Comparison of ENCODE assay signal across 16 cellular contexts in genomic region chr1:27307851-27308598, GRCh38. TPM values are rescaled to one million over a fixed set of nuclear protein-coding genes. Genes with fewer than 3 reads are reported as not detected.
A peak's percentile ranks its signal among the peaks of the same experiment; 100 is the strongest.
DNase-seq lines count a peak whose midpoint lies in the region; ATAC-seq and TF ChIP-seq lines count a peak whose summit lies in the region.
"Had no signal": no experiment of that assay in that cellular context is flagged by ENCODE, and none has a peak within 500 bp of the region (broad histone marks: within the 10 kb centered on the region; RNA-seq: fewer than 3 reads in every experiment).

No MANE protein-coding gene starts in this region.

- no peak overlapping the region for H4K8ac ChIP-seq in mesenchymal stem cell (ENCODE audit: low read length)

- H2BK120ac ChIP-seq in mesenchymal stem cell (ENCODE audit: low read depth, low read length), result no peak overlapping the region

- DNase-seq in D341Med (ENCODE audit: low spot score) (peak; percentile 48), NCI-H69 (lab: John Stamatoyannopoulos, UW) (peak; percentile 62), mesenchymal stem cell (no peak), OCI-M1 (lab: John Stamatoyannopoulos, UW) (no peak), mammary epithelial cell (no peak)
- no peak for DNase-seq in activated T-cell treated with anti-CD3 and anti-CD28 coated beads, Interleukin-2, amount 50 U/mL, for 48 hours
- DNase-seq: activated CD4-positive, alpha-beta T cell treated with anti-CD3 and anti-CD28 coated beads, Interleukin-2, amount 50 U/mL, for 4 hours; activated T-cell treated with anti-CD3 and anti-CD28 coated beads, Interleukin-2, amount 50 U/mL, for 4 hours; MG63; midbrain; NCI-H446; stimulated activated CD4-positive, alpha-beta T cell treated with anti-CD3 and anti-CD28 coated beads, Interleukin-4, amount 100 ng/mL, for 1 hour had no signal

- ATAC-seq in HG03432 (IDR thresholded peaks at IDR 0.05; ENCODE audit: unreplicated experiment), result no peak
- ATAC-seq: activated T-cell treated with anti-CD3 and anti-CD28 coated beads, Interleukin-2, amount 50 U/mL, for 4 hours had no signal

- H4K20me1 ChIP-seq in mammary epithelial cell (ENCODE audit: insufficient read depth, low read length), result no peaks in the 10 kb centered on the region

- H2BK5ac ChIP-seq in mesenchymal stem cell (ENCODE audit: low read depth, low read length, poor library complexity, severe bottlenecking), result no peak overlapping the region

- no peak overlapping the region for H3K4me3 ChIP-seq in HUES64 (ENCODE audit: low read length)
- no peak overlapping the region for H3K4me3 ChIP-seq in mesenchymal stem cell (ENCODE audit: insufficient read depth in 1 of 2, low read depth in 1 of 2, low read length in 2 of 2)
- H3K4me3 ChIP-seq in mammary epithelial cell (replicated peaks in 1 of 3; ENCODE audit: insufficient read depth in 1 of 3, low read depth in 2 of 3, low read length in 3 of 3), result no peak overlapping the region
- H3K4me3 ChIP-seq: esophagus muscularis mucosa, MG63, suprapubic skin had no signal

- H3K36me3 ChIP-seq in HUES64 (ENCODE audit: insufficient read depth, low read length) (no peaks in the 10 kb centered on the region), mesenchymal stem cell (ENCODE audit: control insufficient read depth in 1 of 2, insufficient read depth in 2 of 2, low read depth in 1 of 2, low read length in 2 of 2) (peaks cover 29 to 31% of the 10 kb centered on the region in 2 experiments), mammary epithelial cell (ENCODE audit: insufficient read depth, low read length) (no peaks in the 10 kb centered on the region)
- H3K36me3 ChIP-seq: MG63 had no signal

- H3K9ac ChIP-seq in HUES64 (ENCODE audit: low read depth, low read length), result peak overlapping the region; percentile 21; the same call in 1 of the 2 replicates
- H3K9ac ChIP-seq in mesenchymal stem cell (ENCODE audit: low read length), result no peak overlapping the region
- H3K9ac ChIP-seq in mammary epithelial cell (ENCODE audit: insufficient read depth, low read length), result no peak overlapping the region

- no peak overlapping the region for H3K4ac ChIP-seq in mesenchymal stem cell (ENCODE audit: low read depth in 1 of 2, low read length in 2 of 2)

- no peak overlapping the region for H4K91ac ChIP-seq in mesenchymal stem cell (ENCODE audit: low read length)

- in situ Hi-C loops in mammary epithelial cell (cut with MboI; ENCODE audit: low sequenced_read_pairs in 2 of 2), result no loop called here

- 59% methylated on average over 6 of the region's 6 CpGs for WGBS in HUES64
- WGBS in mesenchymal stem cell, result 64% methylated on average over 4 of the region's 6 CpGs
- WGBS in mammary epithelial cell (ENCODE audit: low coverage, missing lambda C conversion rate), result 96% methylated on average over 5 of the region's 6 CpGs

- H3K18ac ChIP-seq in mesenchymal stem cell (ENCODE audit: low read depth in 1 of 2, low read length in 2 of 2), result no peak overlapping the region

- no peak overlapping the region for H3K4me2 ChIP-seq in mesenchymal stem cell (ENCODE audit: low read length, poor library complexity, severe bottlenecking)
- no peak overlapping the region for H3K4me2 ChIP-seq in mammary epithelial cell (ENCODE audit: insufficient read depth, low read depth, low read length)

- no peak overlapping the region for H3K14ac ChIP-seq in mesenchymal stem cell (ENCODE audit: low read length in 2 of 2)

- dilution Hi-C loops in mammary epithelial cell (cut with HindIII; ENCODE audit: low sequenced_read_pairs), result no loop called here

- H2AFZ ChIP-seq in mesenchymal stem cell (ENCODE audit: low read depth, low read length) (no peak overlapping the region), mammary epithelial cell (ENCODE audit: low read depth, low read length) (no peak overlapping the region)

- no peaks in the 10 kb centered on the region for H3K79me2 ChIP-seq in mammary epithelial cell (ENCODE audit: insufficient read depth, low read length)

- no TSS peak for BruUV-seq in mammary epithelial cell (replicated peaks; lab: Mats Ljungman, UMichigan)

- H2BK12ac ChIP-seq in mesenchymal stem cell (ENCODE audit: low read length in 2 of 2), result no peak overlapping the region

- no peak overlapping the region for H2BK15ac ChIP-seq in mesenchymal stem cell (ENCODE audit: low read depth, poor library complexity, severe bottlenecking)

- TF ChIP-seq CTCF in mammary epithelial cell (conservative IDR thresholded peaks at IDR 0.05 in 1 of 2, IDR thresholded peaks at IDR 0.05 in 1 of 2; ENCODE audit: extremely low read depth in 1 of 2, insufficient read depth in 1 of 2, low read depth in 1 of 2, low read length in 2 of 2), result no peak

- intact Hi-C loops in mammary epithelial cell (cut with micrococcal nuclease), result no loop called here

- peak overlapping the region; percentile 84 for H3K27ac ChIP-seq in HUES64 (ENCODE audit: low read depth, low read length)
- no peak overlapping the region for H3K27ac ChIP-seq in mesenchymal stem cell (ENCODE audit: low read length, poor library complexity, severe bottlenecking)
- H3K27ac ChIP-seq in mammary epithelial cell (ENCODE audit: insufficient read depth, low read depth, low read length), result no peak overlapping the region
- H3K27ac ChIP-seq: esophagus muscularis mucosa, suprapubic skin had no signal

- H3K79me1 ChIP-seq in mesenchymal stem cell (replicated peaks; ENCODE audit: low read length, poor library complexity, severe bottlenecking), result peaks cover 3% of the 10 kb centered on the region

- CTCF ChIA-PET in mammary epithelial cell (lab: Charles Lee; ENCODE audit: low non-redundant PET), result no interaction called here

- H3K23ac ChIP-seq in mesenchymal stem cell (ENCODE audit: low read length in 2 of 2), result no peak overlapping the region

- peaks cover 20% of the 10 kb centered on the region for H3K4me1 ChIP-seq in HUES64 (ENCODE audit: insufficient read depth, low read length)
- peaks cover 17% of the 10 kb centered on the region for H3K4me1 ChIP-seq in mesenchymal stem cell (ENCODE audit: control insufficient read depth, insufficient read depth, low read depth, low read length)
- no peaks in the 10 kb centered on the region for H3K4me1 ChIP-seq in mammary epithelial cell (ENCODE audit: insufficient read depth, low read length)
- H3K4me1 ChIP-seq: esophagus muscularis mucosa, suprapubic skin had no signal

- H3K9me3 ChIP-seq in HUES64 (ENCODE audit: insufficient read depth, low read depth, low read length) (no peaks in the 10 kb centered on the region), mesenchymal stem cell (ENCODE audit: control insufficient read depth, low read length) (no peaks in the 10 kb centered on the region), mammary epithelial cell (replicated peaks; ENCODE audit: insufficient read depth, low read length) (no peaks in the 10 kb centered on the region)
- H3K9me3 ChIP-seq: esophagus muscularis mucosa, MG63, suprapubic skin had no signal

- H3K27me3 ChIP-seq in HUES64 (ENCODE audit: insufficient read depth, low read length) (no peaks in the 10 kb centered on the region), mesenchymal stem cell (ENCODE audit: control insufficient read depth in 1 of 2, insufficient read depth in 1 of 2, low read length in 2 of 2) (no peaks in the 10 kb centered on the region), mammary epithelial cell (ENCODE audit: insufficient read depth, low read length) (no peaks in the 10 kb centered on the region)
- H3K27me3 ChIP-seq: esophagus muscularis mucosa, MG63, suprapubic skin had no signal

- H2AK5ac ChIP-seq in mesenchymal stem cell (ENCODE audit: low read length, severe bottlenecking), result peak overlapping the region; percentile 10

RNA-seq across cellular contexts. Expression of gene TMEM222, which starts 13.9 kb away (rescaled TPM):
- 22.8 TPM for polyA plus RNA-seq in HUES64 (2013, experiment 1 of 2)
- 19.4 TPM for polyA plus RNA-seq in HUES64 (2013, experiment 2 of 2)
- polyA plus RNA-seq in mesenchymal stem cell (2013, experiment 1 of 2), result 37.1 TPM
- 36.1 TPM for polyA plus RNA-seq in mesenchymal stem cell (2013, experiment 2 of 2)
- total RNA-seq in mammary epithelial cell, result 10 to 100 TPM; 23.0 to 39.9 TPM
- 50.2 TPM for polyA plus RNA-seq in mammary epithelial cell
- polyA minus RNA-seq in mammary epithelial cell, result 32.0 TPM

RNA-seq across cellular contexts. Expression of gene SYTL1, which starts 33.8 kb away (rescaled TPM):
- polyA plus RNA-seq in HUES64 (2013, experiment 1 of 2), result 5.5 TPM
- polyA plus RNA-seq in HUES64 (2013, experiment 2 of 2), result 5.3 TPM
- 0.39 TPM for polyA plus RNA-seq in mesenchymal stem cell (2013, experiment 1 of 2)
- polyA plus RNA-seq in mesenchymal stem cell (2013, experiment 2 of 2), result 0.59 TPM
- 10 to 100 TPM; 63.3 to 91.8 TPM for total RNA-seq in mammary epithelial cell
- polyA plus RNA-seq in mammary epithelial cell, result 33.0 TPM
- polyA minus RNA-seq in mammary epithelial cell, result 14.8 TPM

RNA-seq across cellular contexts. Expression of gene MAP3K6, which starts 58.7 kb away (rescaled TPM):
- polyA plus RNA-seq in HUES64 (2013, experiment 1 of 2), result 4.5 TPM
- polyA plus RNA-seq in HUES64 (2013, experiment 2 of 2), result 9.9 TPM
- 27.2 TPM for polyA plus RNA-seq in mesenchymal stem cell (2013, experiment 1 of 2)
- polyA plus RNA-seq in mesenchymal stem cell (2013, experiment 2 of 2), result 28.1 TPM
- total RNA-seq in mammary epithelial cell, result 10 to 100 TPM; 38.8 to 46.1 TPM
- polyA plus RNA-seq in mammary epithelial cell, result 22.5 TPM
- polyA minus RNA-seq in mammary epithelial cell, result 20.7 TPM

Comparison
In these comparisons a context has a peak if more than half of its experiments do, and no peak if none do; other contexts are left out.
1. DNase-seq: peak in D341Med (single experiment) and NCI-H69 (single experiment); none in mesenchymal stem cell (single experiment), OCI-M1 (single experiment), mammary epithelial cell (single experiment) and activated T-cell treated with anti-CD3 and anti-CD28 coated beads, Interleukin-2, amount 50 U/mL, for 48 hours (0 of 2).